Comparison of ENCODE assay signal across 8 cellular contexts in genomic region chr5:75510417-75510835, GRCh38. TPM values are rescaled to one million over a fixed set of nuclear protein-coding genes. Genes with fewer than 3 reads are reported as not detected.
A peak's percentile ranks its signal among the peaks of the same experiment; 100 is the strongest.
DNase-seq lines count a peak whose midpoint lies in the region; ATAC-seq and TF ChIP-seq lines count a peak whose summit lies in the region.

No MANE protein-coding gene starts in this region.

- no peaks in the 10 kb centered on the region for H3K27me3 Mint-ChIP-seq in activated CD8-positive, alpha-beta T cell treated with anti-CD3 and anti-CD28 coated beads, Interleukin-2, amount 10 ng/mL, durations not matched to agents 7 days and 5 days (ENCODE audit: low read depth)
- H3K27me3 Mint-ChIP-seq in progenitor cell of endocrine pancreas, result no peaks in the 10 kb centered on the region

- H3K36me3 Mint-ChIP-seq in activated CD8-positive, alpha-beta T cell treated with anti-CD3 and anti-CD28 coated beads, Interleukin-2, amount 10 ng/mL, durations not matched to agents 7 days and 5 days (ENCODE audit: low read depth), result peaks cover 20% of the 10 kb centered on the region
- H3K36me3 Mint-ChIP-seq in progenitor cell of endocrine pancreas (ENCODE audit: insufficient read depth), result peaks cover 6% of the 10 kb centered on the region

- peaks cover 38% of the 10 kb centered on the region for H3K4me1 Mint-ChIP-seq in activated CD8-positive, alpha-beta T cell treated with anti-CD3 and anti-CD28 coated beads, Interleukin-2, amount 10 ng/mL, durations not matched to agents 7 days and 5 days (ENCODE audit: low read depth)
- peaks cover 27% of the 10 kb centered on the region for H3K4me1 Mint-ChIP-seq in progenitor cell of endocrine pancreas (ENCODE audit: low read depth)

- 0 to 1% (median 1%) methylated on average over 15 of the region's 15 CpGs for WGBS in heart left ventricle, 4 donors

- H3K9me3 Mint-ChIP-seq in activated CD8-positive, alpha-beta T cell treated with anti-CD3 and anti-CD28 coated beads, Interleukin-2, amount 10 ng/mL, durations not matched to agents 7 days and 5 days (ENCODE audit: insufficient read depth), result no peaks in the 10 kb centered on the region
- H3K9me3 Mint-ChIP-seq in progenitor cell of endocrine pancreas (ENCODE audit: low read depth), result peaks cover 8% of the 10 kb centered on the region

- TF ChIP-seq POLR2A in heart left ventricle (IDR thresholded peaks at IDR 0.05), result no peak

- H3K36me3 ChIP-seq in heart left ventricle, result peaks cover 0 to 5% (median 0%) of the 10 kb centered on the region in 9 donors

- CTCF ChIA-PET in activated CD8-positive, alpha-beta T cell treated with anti-CD3 and anti-CD28 coated beads, Interleukin-2, amount 10 ng/mL, durations not matched to agents 7 days and 5 days (lab: Charles Lee), result interaction anchor here (0.9 to 1.9 kb wide), 4 partner anchors 11 to 207 kb away, joined by 3 to 7 read pairs (median 4); partner anchors contain the start of gene POC5

- peak overlapping the region; percentile 71 to 97 (median 84) for H3K4me3 ChIP-seq in heart left ventricle

- DNase-seq in SHP77 treated with DMSO at 0.1 percent for 48 hours (lab: John Stamatoyannopoulos, UW) (peak; percentile 24), SHP77 (lab: John Stamatoyannopoulos, UW) (no peak), heart left ventricle (no peak), progenitor cell of endocrine pancreas (ENCODE audit: low spot score, unreplicated experiment) (peak; percentile 10), HK-2 (ENCODE audit: unreplicated experiment) (no peak)
- DNase-seq in activated CD8-positive, alpha-beta T cell treated with anti-CD3 and anti-CD28 coated beads, Interleukin-2, amount 10 ng/mL, durations not matched to agents 7 days and 5 days, result no peak

- H3K4me3 Mint-ChIP-seq in activated CD8-positive, alpha-beta T cell treated with anti-CD3 and anti-CD28 coated beads, Interleukin-2, amount 10 ng/mL, durations not matched to agents 7 days and 5 days, result peak overlapping the region; percentile 97
- peak overlapping the region; percentile 95 for H3K4me3 Mint-ChIP-seq in progenitor cell of endocrine pancreas (ENCODE audit: low read depth)

- H3K4me1 ChIP-seq in heart left ventricle, result peaks cover 4 to 59% (median 38%) of the 10 kb centered on the region in 12 donors

- POLR2A ChIA-PET in activated CD8-positive, alpha-beta T cell treated with anti-CD3 and anti-CD28 coated beads, Interleukin-2, amount 10 ng/mL, durations not matched to agents 7 days and 5 days (lab: Charles Lee), result interaction anchor here (0.7 to 1.2 kb wide), 3 partner anchors 58 to 174 kb away, joined by 3 to 6 read pairs (median 3); partner anchors contain the start of gene HMGCR

- H3K27me3 ChIP-seq in heart left ventricle, result no peaks in the 10 kb centered on the region

- intact Hi-C loops in heart left ventricle (cut with DNase I), result loop anchor here in 8 of 10 donors (2.0 to 10.0 kb wide), 7 partner anchors 54 to 172 kb away; no protein-coding TSS in a partner anchor

- ATAC-seq in HG03196 (IDR thresholded peaks at IDR 0.05; ENCODE audit: unreplicated experiment), result peak; percentile 9
- no peak for ATAC-seq in activated CD8-positive, alpha-beta T cell treated with anti-CD3 and anti-CD28 coated beads, Interleukin-2, amount 10 ng/mL, durations not matched to agents 7 days and 5 days
- ATAC-seq in heart left ventricle, result peak in 3 of 4 donors; percentile 10 to 43 (median 14)
- no peak for ATAC-seq in HG02588 (IDR thresholded peaks at IDR 0.05; ENCODE audit: unreplicated experiment)

- H3K27ac Mint-ChIP-seq in activated CD8-positive, alpha-beta T cell treated with anti-CD3 and anti-CD28 coated beads, Interleukin-2, amount 10 ng/mL, durations not matched to agents 7 days and 5 days, result peak overlapping the region; percentile 96
- peak overlapping the region; percentile 99 for H3K27ac Mint-ChIP-seq in progenitor cell of endocrine pancreas

- TF ChIP-seq CTCF in heart left ventricle (IDR thresholded peaks at IDR 0.05) (no peak), progenitor cell of endocrine pancreas (IDR thresholded peaks at IDR 0.05; ENCODE audit: unreplicated experiment) (no peak)

- peak overlapping the region; percentile 76 to 94 (median 92) for H3K27ac ChIP-seq in heart left ventricle

- no peaks in the 10 kb centered on the region for H3K9me3 ChIP-seq in heart left ventricle

RNA-seq across cellular contexts. Expression of gene CERT1, which starts 1.0 kb away (rescaled TPM):
- 10 to 100 TPM; 31.2 to 36.0 TPM for total RNA-seq in activated CD8-positive, alpha-beta T cell treated with anti-CD3 and anti-CD28 coated beads, Interleukin-2, amount 10 ng/mL, durations not matched to agents 7 days and 5 days
- total RNA-seq in heart left ventricle, result 10 to 100 TPM; 16.5 to 57.6 (median 36.2) TPM
- polyA plus RNA-seq in heart left ventricle, result 10 to 100 TPM in 1 of 2 donors, 1 to 10 TPM in 1; 6.7 to 26.5 TPM
- 49.3 and 50.8 TPM in 2 replicates for total RNA-seq in progenitor cell of endocrine pancreas

RNA-seq across cellular contexts. Expression of gene POLK, which starts 1.3 kb away (rescaled TPM):
- total RNA-seq in activated CD8-positive, alpha-beta T cell treated with anti-CD3 and anti-CD28 coated beads, Interleukin-2, amount 10 ng/mL, durations not matched to agents 7 days and 5 days, result 10 to 100 TPM; 29.8 to 30.7 TPM
- total RNA-seq in heart left ventricle, result 10 to 100 TPM; 16.8 to 28.8 (median 24.2) TPM
- 1 to 10 TPM; 5.2 to 9.4 TPM for polyA plus RNA-seq in heart left ventricle
- total RNA-seq in progenitor cell of endocrine pancreas, result 20.2 TPM in 2 replicates

Comparison
In these comparisons a context has a peak if more than half of its experiments do, and no peak if none do; other contexts are left out.
1. DNase-seq: peak in SHP77 treated with DMSO at 0.1 percent for 48 hours (single experiment) and progenitor cell of endocrine pancreas (single experiment); none in SHP77 (0 of 2), activated CD8-positive, alpha-beta T cell treated with anti-CD3 and anti-CD28 coated beads, Interleukin-2, amount 10 ng/mL, durations not matched to agents 7 days and 5 days (single experiment), heart left ventricle (0 of 5) and HK-2 (single experiment).
2. ATAC-seq: peak in HG03196 (single experiment) and heart left ventricle (3 of 4); none in activated CD8-positive, alpha-beta T cell treated with anti-CD3 and anti-CD28 coated beads, Interleukin-2, amount 10 ng/mL, durations not matched to agents 7 days and 5 days (single experiment) and HG02588 (single experiment).